Comparison of ENCODE assay signal across 13 cellular contexts in the genomic region with DNA sequence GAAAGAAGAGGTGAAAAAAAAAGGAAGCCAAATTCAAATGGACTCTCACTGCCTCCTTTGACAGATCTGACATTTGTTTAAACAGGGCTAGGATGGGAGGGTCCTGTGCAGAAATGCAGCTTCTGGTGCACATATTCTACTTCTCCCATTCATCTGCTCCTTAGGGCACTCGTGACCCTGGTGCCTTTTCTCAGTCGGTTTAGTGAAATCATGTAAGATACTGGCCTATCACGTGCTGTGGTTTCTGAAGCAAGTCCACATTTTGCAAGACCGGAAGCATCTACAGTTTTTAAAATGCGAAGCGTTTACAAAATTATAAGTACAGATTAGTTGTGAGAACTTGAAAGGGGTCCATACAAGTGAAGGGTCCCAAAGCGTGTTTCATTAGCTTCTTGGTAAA.
DNase-seq lines count a peak whose midpoint lies in the region; ATAC-seq and TF ChIP-seq lines count a peak whose summit lies in the region.
"Had no signal": no experiment of that assay in that cellular context is flagged by ENCODE, and none has a peak within 500 bp of the region (broad histone marks: within the 10 kb centered on the region; RNA-seq: fewer than 3 reads in every experiment).

No MANE protein-coding gene starts in this region.

- ATAC-seq in sciatic nerve, result peak; percentile 83
- ATAC-seq in activated CD8-positive, alpha-beta memory T cell treated with anti-CD3 and anti-CD28 coated beads, Interleukin-2, amount 10 ng/mL, durations not matched to agents 7 days and 5 days, result no peak
- ATAC-seq: activated CD4-positive, alpha-beta T cell treated with anti-CD3 and anti-CD28 coated beads for 36 hours had no signal

- TF ChIP-seq CTCF in adrenal gland (IDR thresholded peaks at IDR 0.05), result no peak

- intact Hi-C loops in adrenal gland (cut with DNase I), result no loop called here
- intact Hi-C loops in sciatic nerve (cut with DNase I), result no loop called here

- 70 to 82% (median 72%) methylated on average over 7 of the region's 7 CpGs for WGBS in adrenal gland, 4 donors

- H3K4me1 ChIP-seq in adrenal gland (replicated peaks in 1 of 2) (peaks cover 0 to 6% of the 10 kb centered on the region in 2 donors), iPS-20b (ENCODE audit: insufficient read depth, low read length) (peaks cover 38% of the 10 kb centered on the region)
- H3K4me1 ChIP-seq: SJSA1 had no signal

- no peaks in the 10 kb centered on the region for H3K9me3 Mint-ChIP-seq in activated CD8-positive, alpha-beta memory T cell treated with anti-CD3 and anti-CD28 coated beads, Interleukin-2, amount 10 ng/mL, durations not matched to agents 7 days and 5 days (ENCODE audit: low read depth)
- H3K9me3 Mint-ChIP-seq: CD8-positive, alpha-beta memory T cell had no signal

- no peaks in the 10 kb centered on the region for H3K4me1 Mint-ChIP-seq in activated CD8-positive, alpha-beta memory T cell treated with anti-CD3 and anti-CD28 coated beads, Interleukin-2, amount 10 ng/mL, durations not matched to agents 7 days and 5 days
- H3K4me1 Mint-ChIP-seq: activated CD4-positive, alpha-beta T cell treated with anti-CD3 and anti-CD28 coated beads for 36 hours; CD8-positive, alpha-beta memory T cell had no signal

- peak; percentile 13 for DNase-seq in KG1 (lab: John Stamatoyannopoulos, UW)
- DNase-seq in adrenal gland, result peak in 6 of 7 donors; percentile 27 to 64 (median 45)
- no peak for DNase-seq in sciatic nerve (ENCODE audit: low spot score)
- DNase-seq in kidney glomerular epithelial cell (lab: John Stamatoyannopoulos, UW), result no peak
- no peak for DNase-seq in activated T-cell treated with anti-CD3 and anti-CD28 coated beads, Interleukin-2, amount 50 U/mL, for 48 hours
- no peak for DNase-seq in midbrain (lab: John Stamatoyannopoulos, UW)
- DNase-seq in activated CD8-positive, alpha-beta memory T cell treated with anti-CD3 and anti-CD28 coated beads, Interleukin-2, amount 10 ng/mL, durations not matched to agents 7 days and 5 days, result no peak
- DNase-seq: activated CD4-positive, alpha-beta T cell treated with anti-CD3 and anti-CD28 coated beads for 36 hours; activated effector memory CD4-positive, alpha-beta T cell treated with Interleukin-2 at 50 U/mL for 16 hours; CD8-positive, alpha-beta memory T cell; central memory CD4-positive, alpha-beta T cell had no signal

- no peak overlapping the region for H3K4me3 ChIP-seq in adrenal gland
- no peak overlapping the region for H3K4me3 ChIP-seq in iPS-20b (ENCODE audit: low read length)
- H3K4me3 ChIP-seq: SJSA1 had no signal

- H3K27me3 ChIP-seq in adrenal gland, result no peaks in the 10 kb centered on the region
- H3K27me3 ChIP-seq in iPS-20b (ENCODE audit: insufficient read depth, low read length), result no peaks in the 10 kb centered on the region
- H3K27me3 ChIP-seq: SJSA1 had no signal

- H3K9ac ChIP-seq in iPS-20b (ENCODE audit: low read depth, low read length), result peak overlapping the region; percentile 7; the same call in 1 of the 2 replicates

- H3K36me3 ChIP-seq in adrenal gland (replicated peaks in 1 of 2) (no peaks in the 10 kb centered on the region), iPS-20b (ENCODE audit: insufficient read depth, low read depth, low read length) (no peaks in the 10 kb centered on the region)
- H3K36me3 ChIP-seq: SJSA1 had no signal

- CTCF ChIA-PET in activated CD8-positive, alpha-beta memory T cell treated with anti-CD3 and anti-CD28 coated beads, Interleukin-2, amount 10 ng/mL, durations not matched to agents 7 days and 5 days (lab: Charles Lee), result no interaction called here

- H3K27ac ChIP-seq in adrenal gland (peak overlapping the region in 4 of 5 donors; percentile 23 to 72 (median 54)), iPS-20b (ENCODE audit: low read length) (no peak overlapping the region)
- H3K27ac ChIP-seq: SJSA1 had no signal

- H3K9me3 ChIP-seq in adrenal gland (replicated peaks in 1 of 3) (no peaks in the 10 kb centered on the region), iPS-20b (ENCODE audit: insufficient read depth, low read depth, low read length) (no peaks in the 10 kb centered on the region)

- no peak overlapping the region for H3K4me3 Mint-ChIP-seq in activated CD8-positive, alpha-beta memory T cell treated with anti-CD3 and anti-CD28 coated beads, Interleukin-2, amount 10 ng/mL, durations not matched to agents 7 days and 5 days
- H3K4me3 Mint-ChIP-seq: activated CD4-positive, alpha-beta T cell treated with anti-CD3 and anti-CD28 coated beads for 36 hours; CD8-positive, alpha-beta memory T cell had no signal

- no peaks in the 10 kb centered on the region for H3K27me3 Mint-ChIP-seq in activated CD8-positive, alpha-beta memory T cell treated with anti-CD3 and anti-CD28 coated beads, Interleukin-2, amount 10 ng/mL, durations not matched to agents 7 days and 5 days
- H3K27me3 Mint-ChIP-seq: activated CD4-positive, alpha-beta T cell treated with anti-CD3 and anti-CD28 coated beads for 36 hours had no signal

- TF ChIP-seq POLR2A in adrenal gland (IDR thresholded peaks at IDR 0.05), result no peak

- no peak overlapping the region for H3K27ac Mint-ChIP-seq in activated CD8-positive, alpha-beta memory T cell treated with anti-CD3 and anti-CD28 coated beads, Interleukin-2, amount 10 ng/mL, durations not matched to agents 7 days and 5 days
- H3K27ac Mint-ChIP-seq: activated CD4-positive, alpha-beta T cell treated with anti-CD3 and anti-CD28 coated beads for 36 hours had no signal

- H3K36me3 Mint-ChIP-seq in activated CD8-positive, alpha-beta memory T cell treated with anti-CD3 and anti-CD28 coated beads, Interleukin-2, amount 10 ng/mL, durations not matched to agents 7 days and 5 days, result no peaks in the 10 kb centered on the region
- H3K36me3 Mint-ChIP-seq: CD8-positive, alpha-beta memory T cell had no signal

Comparison
In these comparisons a context has a peak if more than half of its experiments do, and no peak if none do; other contexts are left out.
1. DNase-seq: peak in KG1 (single experiment) and adrenal gland (6 of 7); none in sciatic nerve (single experiment), kidney glomerular epithelial cell (single experiment), activated T-cell treated with anti-CD3 and anti-CD28 coated beads, Interleukin-2, amount 50 U/mL, for 48 hours (0 of 2), midbrain (single experiment) and activated CD8-positive, alpha-beta memory T cell treated with anti-CD3 and anti-CD28 coated beads, Interleukin-2, amount 10 ng/mL, durations not matched to agents 7 days and 5 days (single experiment).